1 cellular context compared by ENCODE assay signal in the genomic region with DNA sequence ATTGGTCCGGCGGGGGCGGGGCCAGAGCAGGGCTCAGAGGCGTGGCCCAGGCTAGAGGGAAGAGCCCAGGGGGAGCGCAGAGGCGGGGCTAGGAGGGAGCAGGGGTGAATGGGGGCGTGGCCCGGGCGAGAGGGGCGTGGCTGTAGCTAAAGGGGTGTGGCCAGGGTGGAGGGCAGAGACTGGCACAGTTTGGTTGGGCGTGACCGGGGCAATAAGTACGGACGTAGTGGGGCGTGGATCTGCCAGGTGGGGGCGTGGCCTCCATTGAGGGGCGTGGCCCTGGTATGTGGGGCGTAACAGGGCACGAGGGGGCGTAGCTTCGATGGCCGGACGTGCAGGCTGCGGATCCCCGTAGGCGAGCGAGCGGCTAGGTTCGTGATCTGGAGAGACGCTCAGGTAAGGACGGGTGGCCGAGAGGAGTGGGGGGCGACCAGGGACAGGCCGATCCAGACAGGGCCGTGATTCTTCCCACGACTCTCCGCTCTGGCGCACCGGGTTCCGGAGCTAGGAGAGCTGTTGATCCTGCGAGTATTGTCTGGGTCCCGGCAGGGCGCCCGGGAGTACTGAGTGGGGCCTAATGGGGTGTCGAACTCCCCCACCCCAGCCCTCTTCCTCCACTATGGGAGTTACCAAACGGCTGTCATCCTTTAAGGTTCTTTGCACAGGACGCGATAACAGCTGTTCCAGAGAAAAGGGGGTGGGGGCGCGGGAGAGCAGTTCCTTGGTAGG.
TF ChIP-seq lines count a peak whose summit lies in the region.

A gene with protein sequence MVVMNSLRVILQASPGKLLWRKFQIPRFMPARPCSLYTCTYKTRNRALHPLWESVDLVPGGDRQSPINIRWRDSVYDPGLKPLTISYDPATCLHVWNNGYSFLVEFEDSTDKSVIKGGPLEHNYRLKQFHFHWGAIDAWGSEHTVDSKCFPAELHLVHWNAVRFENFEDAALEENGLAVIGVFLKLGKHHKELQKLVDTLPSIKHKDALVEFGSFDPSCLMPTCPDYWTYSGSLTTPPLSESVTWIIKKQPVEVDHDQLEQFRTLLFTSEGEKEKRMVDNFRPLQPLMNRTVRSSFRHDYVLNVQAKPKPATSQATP (plus strand): TSS at position 314 of the 729 bp plus-strand sequence. CDS start 11,754 bp downstream, outside the sequence.

TF ChIP-seq in HEK293, 187 proteins besides CTCF, POLR2A, EP300 and RAD21 (continued from another document):
- TF ChIP-seq ZNF391 (tag by site-specific recombination; IDR thresholded peaks at IDR 0.05; ENCODE audit: borderline replicate concordance, low read depth) (no peak), TRIM28 (IDR thresholded peaks at IDR 0.05; ENCODE audit: borderline replicate concordance, low read length) (no peak), ZNF341 (tag by site-specific recombination; IDR thresholded peaks at IDR 0.05; ENCODE audit: low read depth) (peak; percentile 69), ZNF785 (tag by site-specific recombination; IDR thresholded peaks at IDR 0.05) (no peak), ZNF324 (tag by site-specific recombination; IDR thresholded peaks at IDR 0.05) (no peak), SP2 (tag by site-specific recombination; IDR thresholded peaks at IDR 0.05) (peak; percentile 97), SCRT2 (tag by site-specific recombination; IDR thresholded peaks at IDR 0.05) (peak; percentile 61; the same call in 1 of the 2 replicates)
- TF ChIP-seq, protein P1, sequence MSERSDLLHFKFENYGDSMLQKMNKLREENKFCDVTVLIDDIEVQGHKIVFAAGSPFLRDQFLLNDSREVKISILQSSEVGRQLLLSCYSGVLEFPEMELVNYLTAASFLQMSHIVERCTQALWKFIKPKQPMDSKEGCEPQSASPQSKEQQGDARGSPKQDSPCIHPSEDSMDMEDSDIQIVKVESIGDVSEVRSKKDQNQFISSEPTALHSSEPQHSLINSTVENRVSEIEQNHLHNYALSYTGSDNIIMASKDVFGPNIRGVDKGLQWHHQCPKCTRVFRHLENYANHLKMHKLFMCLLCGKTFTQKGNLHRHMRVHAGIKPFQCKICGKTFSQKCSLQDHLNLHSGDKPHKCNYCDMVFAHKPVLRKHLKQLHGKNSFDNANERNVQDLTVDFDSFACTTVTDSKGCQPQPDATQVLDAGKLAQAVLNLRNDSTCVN (tag by site-specific recombination; optimal IDR thresholded peaks at IDR 0.05), result peak; percentile 36
- TF ChIP-seq, protein P2, sequence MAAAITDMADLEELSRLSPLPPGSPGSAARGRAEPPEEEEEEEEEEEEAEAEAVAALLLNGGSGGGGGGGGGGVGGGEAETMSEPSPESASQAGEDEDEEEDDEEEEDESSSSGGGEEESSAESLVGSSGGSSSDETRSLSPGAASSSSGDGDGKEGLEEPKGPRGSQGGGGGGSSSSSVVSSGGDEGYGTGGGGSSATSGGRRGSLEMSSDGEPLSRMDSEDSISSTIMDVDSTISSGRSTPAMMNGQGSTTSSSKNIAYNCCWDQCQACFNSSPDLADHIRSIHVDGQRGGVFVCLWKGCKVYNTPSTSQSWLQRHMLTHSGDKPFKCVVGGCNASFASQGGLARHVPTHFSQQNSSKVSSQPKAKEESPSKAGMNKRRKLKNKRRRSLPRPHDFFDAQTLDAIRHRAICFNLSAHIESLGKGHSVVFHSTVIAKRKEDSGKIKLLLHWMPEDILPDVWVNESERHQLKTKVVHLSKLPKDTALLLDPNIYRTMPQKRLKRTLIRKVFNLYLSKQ (tag by site-specific recombination; IDR thresholded peaks at IDR 0.05; ENCODE audit: borderline replicate concordance), result no peak
- TF ChIP-seq, protein P3, sequence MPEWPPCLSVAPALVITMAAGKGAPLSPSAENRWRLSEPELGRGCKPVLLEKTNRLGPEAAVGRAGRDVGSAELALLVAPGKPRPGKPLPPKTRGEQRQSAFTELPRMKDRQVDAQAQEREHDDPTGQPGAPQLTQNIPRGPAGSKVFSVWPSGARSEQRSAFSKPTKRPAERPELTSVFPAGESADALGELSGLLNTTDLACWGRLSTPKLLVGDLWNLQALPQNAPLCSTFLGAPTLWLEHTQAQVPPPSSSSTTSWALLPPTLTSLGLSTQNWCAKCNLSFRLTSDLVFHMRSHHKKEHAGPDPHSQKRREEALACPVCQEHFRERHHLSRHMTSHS (tag by site-specific recombination; IDR thresholded peaks at IDR 0.05), result no peak
- TF ChIP-seq, protein P4, sequence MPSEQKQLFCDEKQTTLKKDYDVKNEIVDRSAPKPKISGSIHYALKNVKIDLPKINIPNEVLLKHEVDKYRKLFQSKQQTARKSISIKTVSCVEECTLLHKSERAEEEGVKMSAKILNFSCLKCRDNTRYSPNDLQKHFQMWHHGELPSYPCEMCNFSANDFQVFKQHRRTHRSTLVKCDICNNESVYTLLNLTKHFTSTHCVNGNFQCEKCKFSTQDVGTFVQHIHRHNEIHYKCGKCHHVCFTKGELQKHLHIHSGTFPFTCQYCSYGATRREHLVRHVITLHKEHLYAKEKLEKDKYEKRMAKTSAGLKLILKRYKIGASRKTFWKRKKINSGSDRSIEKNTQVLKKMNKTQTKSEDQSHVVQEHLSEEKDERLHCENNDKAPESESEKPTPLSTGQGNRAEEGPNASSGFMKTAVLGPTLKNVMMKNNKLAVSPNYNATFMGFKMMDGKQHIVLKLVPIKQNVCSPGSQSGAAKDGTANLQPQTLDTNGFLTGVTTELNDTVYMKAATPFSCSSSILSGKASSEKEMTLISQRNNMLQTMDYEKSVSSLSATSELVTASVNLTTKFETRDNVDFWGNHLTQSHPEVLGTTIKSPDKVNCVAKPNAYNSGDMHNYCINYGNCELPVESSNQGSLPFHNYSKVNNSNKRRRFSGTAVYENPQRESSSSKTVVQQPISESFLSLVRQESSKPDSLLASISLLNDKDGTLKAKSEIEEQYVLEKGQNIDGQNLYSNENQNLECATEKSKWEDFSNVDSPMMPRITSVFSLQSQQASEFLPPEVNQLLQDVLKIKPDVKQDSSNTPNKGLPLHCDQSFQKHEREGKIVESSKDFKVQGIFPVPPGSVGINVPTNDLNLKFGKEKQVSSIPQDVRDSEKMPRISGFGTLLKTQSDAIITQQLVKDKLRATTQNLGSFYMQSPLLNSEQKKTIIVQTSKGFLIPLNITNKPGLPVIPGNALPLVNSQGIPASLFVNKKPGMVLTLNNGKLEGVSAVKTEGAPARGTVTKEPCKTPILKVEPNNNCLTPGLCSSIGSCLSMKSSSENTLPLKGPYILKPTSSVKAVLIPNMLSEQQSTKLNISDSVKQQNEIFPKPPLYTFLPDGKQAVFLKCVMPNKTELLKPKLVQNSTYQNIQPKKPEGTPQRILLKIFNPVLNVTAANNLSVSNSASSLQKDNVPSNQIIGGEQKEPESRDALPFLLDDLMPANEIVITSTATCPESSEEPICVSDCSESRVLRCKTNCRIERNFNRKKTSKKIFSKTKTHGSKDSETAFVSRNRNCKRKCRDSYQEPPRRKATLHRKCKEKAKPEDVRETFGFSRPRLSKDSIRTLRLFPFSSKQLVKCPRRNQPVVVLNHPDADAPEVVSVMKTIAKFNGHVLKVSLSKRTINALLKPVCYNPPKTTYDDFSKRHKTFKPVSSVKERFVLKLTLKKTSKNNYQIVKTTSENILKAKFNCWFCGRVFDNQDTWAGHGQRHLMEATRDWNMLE (tag by site-specific recombination; conservative IDR thresholded peaks at IDR 0.05; ENCODE audit: low read depth), result no peak
- TF ChIP-seq, protein P5, sequence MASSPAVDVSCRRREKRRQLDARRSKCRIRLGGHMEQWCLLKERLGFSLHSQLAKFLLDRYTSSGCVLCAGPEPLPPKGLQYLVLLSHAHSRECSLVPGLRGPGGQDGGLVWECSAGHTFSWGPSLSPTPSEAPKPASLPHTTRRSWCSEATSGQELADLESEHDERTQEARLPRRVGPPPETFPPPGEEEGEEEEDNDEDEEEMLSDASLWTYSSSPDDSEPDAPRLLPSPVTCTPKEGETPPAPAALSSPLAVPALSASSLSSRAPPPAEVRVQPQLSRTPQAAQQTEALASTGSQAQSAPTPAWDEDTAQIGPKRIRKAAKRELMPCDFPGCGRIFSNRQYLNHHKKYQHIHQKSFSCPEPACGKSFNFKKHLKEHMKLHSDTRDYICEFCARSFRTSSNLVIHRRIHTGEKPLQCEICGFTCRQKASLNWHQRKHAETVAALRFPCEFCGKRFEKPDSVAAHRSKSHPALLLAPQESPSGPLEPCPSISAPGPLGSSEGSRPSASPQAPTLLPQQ (tag by site-specific recombination; IDR thresholded peaks at IDR 0.05), result peak; percentile 26; the same call in 1 of the 2 replicates
- TF ChIP-seq, protein P6, sequence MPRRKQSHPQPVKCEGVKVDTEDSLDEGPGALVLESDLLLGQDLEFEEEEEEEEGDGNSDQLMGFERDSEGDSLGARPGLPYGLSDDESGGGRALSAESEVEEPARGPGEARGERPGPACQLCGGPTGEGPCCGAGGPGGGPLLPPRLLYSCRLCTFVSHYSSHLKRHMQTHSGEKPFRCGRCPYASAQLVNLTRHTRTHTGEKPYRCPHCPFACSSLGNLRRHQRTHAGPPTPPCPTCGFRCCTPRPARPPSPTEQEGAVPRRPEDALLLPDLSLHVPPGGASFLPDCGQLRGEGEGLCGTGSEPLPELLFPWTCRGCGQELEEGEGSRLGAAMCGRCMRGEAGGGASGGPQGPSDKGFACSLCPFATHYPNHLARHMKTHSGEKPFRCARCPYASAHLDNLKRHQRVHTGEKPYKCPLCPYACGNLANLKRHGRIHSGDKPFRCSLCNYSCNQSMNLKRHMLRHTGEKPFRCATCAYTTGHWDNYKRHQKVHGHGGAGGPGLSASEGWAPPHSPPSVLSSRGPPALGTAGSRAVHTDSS (tag by site-specific recombination; IDR thresholded peaks at IDR 0.05), result no peak
- TF ChIP-seq, protein P7, sequence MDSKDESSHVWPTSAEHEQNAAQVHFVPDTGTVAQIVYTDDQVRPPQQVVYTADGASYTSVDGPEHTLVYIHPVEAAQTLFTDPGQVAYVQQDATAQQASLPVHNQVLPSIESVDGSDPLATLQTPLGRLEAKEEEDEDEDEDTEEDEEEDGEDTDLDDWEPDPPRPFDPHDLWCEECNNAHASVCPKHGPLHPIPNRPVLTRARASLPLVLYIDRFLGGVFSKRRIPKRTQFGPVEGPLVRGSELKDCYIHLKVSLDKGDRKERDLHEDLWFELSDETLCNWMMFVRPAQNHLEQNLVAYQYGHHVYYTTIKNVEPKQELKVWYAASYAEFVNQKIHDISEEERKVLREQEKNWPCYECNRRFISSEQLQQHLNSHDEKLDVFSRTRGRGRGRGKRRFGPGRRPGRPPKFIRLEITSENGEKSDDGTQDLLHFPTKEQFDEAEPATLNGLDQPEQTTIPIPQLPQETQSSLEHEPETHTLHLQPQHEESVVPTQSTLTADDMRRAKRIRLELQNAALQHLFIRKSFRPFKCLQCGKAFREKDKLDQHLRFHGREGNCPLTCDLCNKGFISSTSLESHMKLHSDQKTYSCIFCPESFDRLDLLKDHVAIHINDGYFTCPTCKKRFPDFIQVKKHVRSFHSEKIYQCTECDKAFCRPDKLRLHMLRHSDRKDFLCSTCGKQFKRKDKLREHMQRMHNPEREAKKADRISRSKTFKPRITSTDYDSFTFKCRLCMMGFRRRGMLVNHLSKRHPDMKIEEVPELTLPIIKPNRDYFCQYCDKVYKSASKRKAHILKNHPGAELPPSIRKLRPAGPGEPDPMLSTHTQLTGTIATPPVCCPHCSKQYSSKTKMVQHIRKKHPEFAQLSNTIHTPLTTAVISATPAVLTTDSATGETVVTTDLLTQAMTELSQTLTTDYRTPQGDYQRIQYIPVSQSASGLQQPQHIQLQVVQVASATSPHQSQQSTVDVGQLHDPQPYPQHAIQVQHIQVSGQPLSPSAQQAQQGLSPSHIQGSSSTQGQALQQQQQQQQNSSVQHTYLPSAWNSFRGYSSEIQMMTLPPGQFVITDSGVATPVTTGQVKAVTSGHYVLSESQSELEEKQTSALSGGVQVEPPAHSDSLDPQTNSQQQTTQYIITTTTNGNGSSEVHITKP (tag by site-specific recombination; IDR thresholded peaks at IDR 0.05), result no peak; the same call in none of the 2 replicates
- TF ChIP-seq, protein P8, sequence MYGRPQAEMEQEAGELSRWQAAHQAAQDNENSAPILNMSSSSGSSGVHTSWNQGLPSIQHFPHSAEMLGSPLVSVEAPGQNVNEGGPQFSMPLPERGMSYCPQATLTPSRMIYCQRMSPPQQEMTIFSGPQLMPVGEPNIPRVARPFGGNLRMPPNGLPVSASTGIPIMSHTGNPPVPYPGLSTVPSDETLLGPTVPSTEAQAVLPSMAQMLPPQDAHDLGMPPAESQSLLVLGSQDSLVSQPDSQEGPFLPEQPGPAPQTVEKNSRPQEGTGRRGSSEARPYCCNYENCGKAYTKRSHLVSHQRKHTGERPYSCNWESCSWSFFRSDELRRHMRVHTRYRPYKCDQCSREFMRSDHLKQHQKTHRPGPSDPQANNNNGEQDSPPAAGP (tag by site-specific recombination; IDR thresholded peaks at IDR 0.05), result no peak
- TF ChIP-seq, protein P9, sequence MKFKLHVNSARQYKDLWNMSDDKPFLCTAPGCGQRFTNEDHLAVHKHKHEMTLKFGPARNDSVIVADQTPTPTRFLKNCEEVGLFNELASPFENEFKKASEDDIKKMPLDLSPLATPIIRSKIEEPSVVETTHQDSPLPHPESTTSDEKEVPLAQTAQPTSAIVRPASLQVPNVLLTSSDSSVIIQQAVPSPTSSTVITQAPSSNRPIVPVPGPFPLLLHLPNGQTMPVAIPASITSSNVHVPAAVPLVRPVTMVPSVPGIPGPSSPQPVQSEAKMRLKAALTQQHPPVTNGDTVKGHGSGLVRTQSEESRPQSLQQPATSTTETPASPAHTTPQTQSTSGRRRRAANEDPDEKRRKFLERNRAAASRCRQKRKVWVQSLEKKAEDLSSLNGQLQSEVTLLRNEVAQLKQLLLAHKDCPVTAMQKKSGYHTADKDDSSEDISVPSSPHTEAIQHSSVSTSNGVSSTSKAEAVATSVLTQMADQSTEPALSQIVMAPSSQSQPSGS (tag by site-specific recombination; IDR thresholded peaks at IDR 0.05; ENCODE audit: low read depth), result no peak
